Comparison of ENCODE assay signal across 28 cellular contexts in the genomic region with DNA sequence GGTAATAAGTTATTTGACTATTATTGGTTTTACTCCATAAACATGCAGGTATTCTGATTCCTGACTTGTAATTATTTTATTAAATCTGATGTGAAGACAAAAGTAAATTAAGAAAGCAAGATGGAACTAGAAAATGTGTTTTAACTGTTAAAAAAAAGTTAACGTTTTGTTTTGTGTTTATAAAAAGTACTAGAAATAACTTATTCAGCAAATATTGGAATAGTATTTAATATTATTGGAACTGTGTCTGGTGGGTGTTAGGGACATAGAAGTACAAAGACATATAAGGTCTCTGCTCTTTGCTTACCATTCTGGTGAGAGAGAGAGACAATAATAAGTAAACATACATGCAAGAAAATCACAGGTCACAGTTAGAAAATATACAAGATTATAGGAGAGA. TPM values are rescaled to one million over a fixed set of nuclear protein-coding genes. Genes with fewer than 3 reads are reported as not detected.
DNase-seq lines count a peak whose midpoint lies in the region; ATAC-seq and TF ChIP-seq lines count a peak whose summit lies in the region.
"Had no signal": no experiment of that assay in that cellular context is flagged by ENCODE, and none has a peak within 500 bp of the region (broad histone marks: within the 10 kb centered on the region; RNA-seq: fewer than 3 reads in every experiment).

No MANE protein-coding gene starts in this region.

- no peak overlapping the region for H3K4me2 ChIP-seq in PC-3 (ENCODE audit: low read length)

- H3K36me3 ChIP-seq in PC-3 (ENCODE audit: low read depth, low read length): peaks cover 21% of the 10 kb centered on the region
- peaks cover 0 to 7% (median 0%) of the 10 kb centered on the region in 4 donors for H3K36me3 ChIP-seq in transverse colon
- H3K36me3 ChIP-seq: ascending aorta, prostate gland had no signal

- no peaks in the 10 kb centered on the region for H3K27me3 ChIP-seq in PC-3 (ENCODE audit: low read length)
- no peaks in the 10 kb centered on the region for H3K27me3 ChIP-seq in transverse colon
- H3K27me3 ChIP-seq: ascending aorta, testis had no signal

- no peak for TF ChIP-seq EP300 in transverse colon (IDR thresholded peaks at IDR 0.05; ENCODE audit: low read depth)

- CTCF ChIA-PET in PC-3 (lab: Charles Lee): no interaction called here

- DNase-seq in natural killer cell treated with Interleukin-12 subunit alpha and Interleukin-12 subunit beta and Interleukin-15 and Interleukin-18, amount 100 ng/mL, for 72 hours (ENCODE audit: low spot score): no peak
- DNase-seq in natural killer cell (no peak), PC-3 (no peak), epithelial cell of prostate (ENCODE audit: low read depth, low spot score) (no peak), HCEC 1CT (no peak), retina (no peak), transverse colon (no peak)
- DNase-seq: activated CD4-positive, alpha-beta T cell treated with anti-CD3 and anti-CD28 coated beads for 4 hours; activated naive CD8-positive, alpha-beta T cell treated with anti-CD3 and anti-CD28 coated beads, Interleukin-2, amount 10 ng/mL, durations not matched to agents 7 days and 5 days; Calu3; central memory CD4-positive, alpha-beta T cell; DND-41; GF-D8; lower lobe of right lung; naive thymus-derived CD4-positive, alpha-beta T cell; NCI-H146; NCI-H2107; nucleus accumbens; SHP77; stimulated activated CD4-positive, alpha-beta T cell treated with anti-CD3 and anti-CD28 coated beads, Interleukin-15, amount 100 ng/mL, for 24 hours; stimulated activated naive CD4-positive, alpha-beta T cell; testis had no signal

- no peaks in the 10 kb centered on the region for H4K20me1 ChIP-seq in PC-3 (ENCODE audit: low read length)

- peaks cover 7% of the 10 kb centered on the region for H3K36me3 Mint-ChIP-seq in natural killer cell treated with Interleukin-12 subunit alpha and Interleukin-12 subunit beta and Interleukin-15 and Interleukin-18, amount 100 ng/mL, for 72 hours
- H3K36me3 Mint-ChIP-seq in natural killer cell: no peaks in the 10 kb centered on the region
- H3K36me3 Mint-ChIP-seq in stimulated activated memory B cell treated with anti-CD40 and anti-IgM and Interleukin-4, amounts not matched to agents 10 μg/mL and 1 μg/mL and 100 μg/mL, for 72 hours: peaks cover 30% of the 10 kb centered on the region
- H3K36me3 Mint-ChIP-seq: IgD-negative memory B cell had no signal

- no peak for ATAC-seq in natural killer cell treated with Interleukin-12 subunit alpha and Interleukin-12 subunit beta and Interleukin-15 and Interleukin-18, amount 100 ng/mL, for 72 hours
- ATAC-seq in natural killer cell (no peak), PC-3 (no peak)
- ATAC-seq in stimulated activated memory B cell treated with anti-CD40 and anti-IgM and Interleukin-4, amounts not matched to agents 10 μg/mL and 1 μg/mL and 100 μg/mL, for 72 hours: no peak
- ATAC-seq: lower lobe of right lung; naive thymus-derived CD4-positive, alpha-beta T cell; Panc1 had no signal

- BruUV-seq in PC-3 (replicated peaks; lab: Mats Ljungman, UMichigan): no TSS peak

- H2AFZ ChIP-seq in PC-3 (ENCODE audit: low read length): no peak overlapping the region

- 82 to 90% methylated on average over 1 of the region's 1 CpG for WGBS in transverse colon (ENCODE audit: low coverage in 1 of 2), 2 donors

- peaks cover 30 to 38% of the 10 kb centered on the region in 2 donors for H3K4me1 Mint-ChIP-seq in natural killer cell treated with Interleukin-12 subunit alpha and Interleukin-12 subunit beta and Interleukin-15 and Interleukin-18, amount 100 ng/mL, for 72 hours (ENCODE audit: low read depth in 2 of 2)
- no peaks in the 10 kb centered on the region for H3K4me1 Mint-ChIP-seq in natural killer cell
- peaks cover 23% of the 10 kb centered on the region for H3K4me1 Mint-ChIP-seq in stimulated activated memory B cell treated with anti-CD40 and anti-IgM and Interleukin-4, amounts not matched to agents 10 μg/mL and 1 μg/mL and 100 μg/mL, for 72 hours

- no peaks in the 10 kb centered on the region for H3K27me3 Mint-ChIP-seq in natural killer cell treated with Interleukin-12 subunit alpha and Interleukin-12 subunit beta and Interleukin-15 and Interleukin-18, amount 100 ng/mL, for 72 hours
- no peaks in the 10 kb centered on the region for H3K27me3 Mint-ChIP-seq in natural killer cell (ENCODE audit: low read depth in 2 of 2)
- H3K27me3 Mint-ChIP-seq in stimulated activated memory B cell treated with anti-CD40 and anti-IgM and Interleukin-4, amounts not matched to agents 10 μg/mL and 1 μg/mL and 100 μg/mL, for 72 hours: no peaks in the 10 kb centered on the region
- H3K27me3 Mint-ChIP-seq: activated naive CD8-positive, alpha-beta T cell treated with anti-CD3 and anti-CD28 coated beads, Interleukin-2, amount 10 ng/mL, durations not matched to agents 7 days and 5 days; IgD-negative memory B cell; naive thymus-derived CD4-positive, alpha-beta T cell had no signal

- H3K9me3 ChIP-seq in PC-3 (ENCODE audit: low read length) (no peaks in the 10 kb centered on the region), transverse colon (no peaks in the 10 kb centered on the region)
- H3K9me3 ChIP-seq: ascending aorta, lower lobe of right lung, prostate gland, testis had no signal

- H3K9me3 Mint-ChIP-seq in natural killer cell treated with Interleukin-12 subunit alpha and Interleukin-12 subunit beta and Interleukin-15 and Interleukin-18, amount 100 ng/mL, for 72 hours: peaks cover 4% of the 10 kb centered on the region
- no peaks in the 10 kb centered on the region for H3K9me3 Mint-ChIP-seq in natural killer cell
- H3K9me3 Mint-ChIP-seq in stimulated activated memory B cell treated with anti-CD40 and anti-IgM and Interleukin-4, amounts not matched to agents 10 μg/mL and 1 μg/mL and 100 μg/mL, for 72 hours: no peaks in the 10 kb centered on the region
- H3K9me3 Mint-ChIP-seq: activated naive CD8-positive, alpha-beta T cell treated with anti-CD3 and anti-CD28 coated beads, Interleukin-2, amount 10 ng/mL, durations not matched to agents 7 days and 5 days; IgD-negative memory B cell had no signal

- peak overlapping the region; percentile 34 to 64 for H3K27ac Mint-ChIP-seq in natural killer cell treated with Interleukin-12 subunit alpha and Interleukin-12 subunit beta and Interleukin-15 and Interleukin-18, amount 100 ng/mL, for 72 hours
- H3K27ac Mint-ChIP-seq in natural killer cell: no peak overlapping the region
- peak overlapping the region; percentile 10 for H3K27ac Mint-ChIP-seq in stimulated activated memory B cell treated with anti-CD40 and anti-IgM and Interleukin-4, amounts not matched to agents 10 μg/mL and 1 μg/mL and 100 μg/mL, for 72 hours
- H3K27ac Mint-ChIP-seq: IgD-negative memory B cell had no signal

- TF ChIP-seq POLR2A in transverse colon (IDR thresholded peaks at IDR 0.05): no peak

- no peaks in the 10 kb centered on the region for H3K9me2 ChIP-seq in PC-3 (replicated peaks; ENCODE audit: low read length)

- intact Hi-C loops in natural killer cell (cut with micrococcal nuclease): no loop called here
- intact Hi-C loops in PC-3 (cut with micrococcal nuclease): no loop called here
- intact Hi-C loops in transverse colon (cut with DNase I; ENCODE audit: low total_unique reads): no loop called here

- H3K4me1 ChIP-seq in PC-3 (ENCODE audit: insufficient read depth, low read length) (peaks cover 11% of the 10 kb centered on the region), transverse colon (no peaks in the 10 kb centered on the region)
- H3K4me1 ChIP-seq: lower lobe of right lung, prostate gland, testis had no signal

- H3K79me2 ChIP-seq in PC-3 (ENCODE audit: low read length): no peaks in the 10 kb centered on the region

- TF ChIP-seq CTCF in natural killer cell (IDR thresholded peaks at IDR 0.05) (no peak), PC-3 (conservative IDR thresholded peaks at IDR 0.05; ENCODE audit: low read depth, low read length) (no peak), transverse colon (IDR thresholded peaks at IDR 0.05) (no peak)

- no peak overlapping the region for H3K4me3 ChIP-seq in PC-3 (ENCODE audit: low read length)
- H3K4me3 ChIP-seq in transverse colon: no peak overlapping the region
- H3K4me3 ChIP-seq: ascending aorta, lower lobe of right lung, prostate gland, testis had no signal

- no peak overlapping the region for H3K9ac ChIP-seq in PC-3 (ENCODE audit: low read length)

- no peaks in the 10 kb centered on the region for H3F3A ChIP-seq in PC-3 (ENCODE audit: low read length, unreplicated experiment)

- POLR2A ChIA-PET in PC-3 (lab: Charles Lee; ENCODE audit: unreplicated experiment): no interaction called here

- in situ Hi-C loops in transverse colon (cut with MboI; ENCODE audit: low pct_ligation_motif_present in 1 of 4, low pct_unique_long_range_greater_than_20kb in 1 of 4, low sequenced_read_pairs in 3 of 4): no loop called here

- H3K27ac ChIP-seq in PC-3 (ENCODE audit: low read length) (peak overlapping the region; percentile 35), epithelial cell of prostate (peak overlapping the region; percentile 96), transverse colon (no peak overlapping the region)
- H3K27ac ChIP-seq: ascending aorta, lower lobe of right lung, prostate gland, testis, VCaP had no signal

- peak overlapping the region; percentile 51 for H3K4me3 Mint-ChIP-seq in natural killer cell treated with Interleukin-12 subunit alpha and Interleukin-12 subunit beta and Interleukin-15 and Interleukin-18, amount 100 ng/mL, for 72 hours
- no peak overlapping the region for H3K4me3 Mint-ChIP-seq in natural killer cell
- no peak overlapping the region for H3K4me3 Mint-ChIP-seq in stimulated activated memory B cell treated with anti-CD40 and anti-IgM and Interleukin-4, amounts not matched to agents 10 μg/mL and 1 μg/mL and 100 μg/mL, for 72 hours
- H3K4me3 Mint-ChIP-seq: activated naive CD8-positive, alpha-beta T cell treated with anti-CD3 and anti-CD28 coated beads, Interleukin-2, amount 10 ng/mL, durations not matched to agents 7 days and 5 days; IgD-negative memory B cell; naive thymus-derived CD4-positive, alpha-beta T cell had no signal

RNA-seq across cellular contexts. Expression of gene TIFA, which starts 15.7 kb away (rescaled TPM):
- 100 to 1,000 TPM in 1 of 2 donors, 10 to 100 TPM in 1; 64.5 to 101 TPM for total RNA-seq in natural killer cell treated with Interleukin-12 subunit alpha and Interleukin-12 subunit beta and Interleukin-15 and Interleukin-18, amount 100 ng/mL, for 72 hours
- 10 to 100 TPM in 2 of 3 donors, 1 to 10 TPM in 1; 7.5 to 16.1 (median 13.1) TPM for total RNA-seq in natural killer cell
- total RNA-seq in PC-3 (2014; rRNA removed): 9.4 and 12.5 TPM in 2 replicates
- 1 to 10 TPM in 2 of 4 donors, under 1 TPM in 2; 0.37 to 5.9 (median 1.0) TPM for total RNA-seq in transverse colon

RNA-seq across cellular contexts. Expression of gene ALPK1, which starts 27.1 kb away (rescaled TPM):
- total RNA-seq in natural killer cell treated with Interleukin-12 subunit alpha and Interleukin-12 subunit beta and Interleukin-15 and Interleukin-18, amount 100 ng/mL, for 72 hours: 10 to 100 TPM; 33.3 to 49.5 TPM
- total RNA-seq in natural killer cell: 1 to 10 TPM; 1.9 to 6.5 (median 3.9) TPM
- 4.2 and 4.3 TPM in 2 replicates for total RNA-seq in PC-3 (2014; rRNA removed)
- 10 to 100 TPM; 15.5 to 45.1 (median 27.4) TPM for total RNA-seq in transverse colon

RNA-seq across cellular contexts. Expression of gene AP1AR, which starts 38.5 kb away (rescaled TPM):
- 10 to 100 TPM; 20.0 to 21.0 TPM for total RNA-seq in natural killer cell treated with Interleukin-12 subunit alpha and Interleukin-12 subunit beta and Interleukin-15 and Interleukin-18, amount 100 ng/mL, for 72 hours
- total RNA-seq in natural killer cell (1 to 10 TPM; 7.5 to 9.4 (median 7.5) TPM), PC-3 (2014; rRNA removed) (21.3 and 34.6 TPM in 2 replicates), transverse colon (10 to 100 TPM in 3 of 4 donors, 1 to 10 TPM in 1; 9.8 to 41.8 (median 38.7) TPM)

Comparison
In these comparisons a context has a peak if more than half of its experiments do, and no peak if none do; other contexts are left out.
1. H3K27ac Mint-ChIP-seq: peak in natural killer cell treated with Interleukin-12 subunit alpha and Interleukin-12 subunit beta and Interleukin-15 and Interleukin-18, amount 100 ng/mL, for 72 hours (2 of 2) and stimulated activated memory B cell treated with anti-CD40 and anti-IgM and Interleukin-4, amounts not matched to agents 10 μg/mL and 1 μg/mL and 100 μg/mL, for 72 hours (single experiment); none in natural killer cell (0 of 2).
2. H3K27ac ChIP-seq: peak in PC-3 (single experiment) and epithelial cell of prostate (single experiment); none in transverse colon (0 of 4).